In genomic region chr3:152474585-152474984, GRCh38 we compare ENCODE assay signal across 8 cellular contexts.
DNase-seq lines count a peak whose midpoint lies in the region; ATAC-seq, FAIRE-seq and TF ChIP-seq lines count a peak whose summit lies in the region.

No MANE protein-coding gene starts in this region.

- no peak overlapping the region for H2BK5ac ChIP-seq in mesenchymal stem cell (ENCODE audit: low read depth, low read length, poor library complexity, severe bottlenecking)

- no peak overlapping the region for H2BK120ac ChIP-seq in mesenchymal stem cell (ENCODE audit: low read depth, low read length)

- peak; percentile 75 to 85; a peak in 5 of 6 replicates for ATAC-seq in A549
- ATAC-seq in HG02884 (IDR thresholded peaks at IDR 0.05; ENCODE audit: unreplicated experiment) = peak; percentile 62

- H3K27me3 ChIP-seq in bronchial epithelial cell (ENCODE audit: control insufficient read depth, insufficient read depth, low read length) = no peaks in the 10 kb centered on the region
- H3K27me3 ChIP-seq in mesenchymal stem cell (ENCODE audit: control insufficient read depth in 1 of 2, insufficient read depth in 1 of 2, low read length in 2 of 2) = no peaks in the 10 kb centered on the region

- H4K91ac ChIP-seq in mesenchymal stem cell (ENCODE audit: low read length) = no peak overlapping the region

- H3K4me3 ChIP-seq in A549 (no peak overlapping the region), GM12875 (ENCODE audit: low read depth, low read length) (no peak overlapping the region), bronchial epithelial cell (ENCODE audit: low read depth, low read length) (no peak overlapping the region), mesenchymal stem cell (ENCODE audit: insufficient read depth in 1 of 2, low read depth in 1 of 2, low read length in 2 of 2) (no peak overlapping the region)

- CTCF ChIA-PET in A549 (lab: Yijun Ruan, JAX) = interaction anchor here (1.0 to 1.7 kb wide), 3 partner anchors 100 to 529 kb away, joined by 3 to 13 read pairs (median 6); no protein-coding TSS in a partner anchor

- no peak overlapping the region for H2BK15ac ChIP-seq in mesenchymal stem cell (ENCODE audit: low read depth, poor library complexity, severe bottlenecking)

- H2BK12ac ChIP-seq in mesenchymal stem cell (ENCODE audit: low read length in 2 of 2) = no peak overlapping the region

- H3K9ac ChIP-seq in mesenchymal stem cell (ENCODE audit: low read length) = no peak overlapping the region

- FAIRE-seq in A549 (lab: Jason Lieb, UNC) (no peak), bronchial epithelial cell (lab: Jason Lieb, UNC) (no peak)

- H3K9me3 ChIP-seq in A549 (peaks cover 12% of the 10 kb centered on the region; the same call in 2 of the 3 replicates), mesenchymal stem cell (ENCODE audit: control insufficient read depth, low read length) (no peaks in the 10 kb centered on the region)

- H2AK5ac ChIP-seq in mesenchymal stem cell (ENCODE audit: low read length, severe bottlenecking) = no peak overlapping the region

- no peak for TF ChIP-seq POLR2A in A549 (IDR thresholded peaks at IDR 0.05; ENCODE audit: low read length)

- 82% methylated on average over 2 of the region's 2 CpGs for WGBS in A549 (ENCODE audit: missing lambda C conversion rate)
- 94% methylated on average over 1 of the region's 2 CpGs for WGBS in mesenchymal stem cell

- H3K79me1 ChIP-seq in mesenchymal stem cell (replicated peaks; ENCODE audit: low read length, poor library complexity, severe bottlenecking) = no peaks in the 10 kb centered on the region

- no peak overlapping the region for H3K4ac ChIP-seq in mesenchymal stem cell (ENCODE audit: low read depth in 1 of 2, low read length in 2 of 2)

- peak; percentile 70 for TF ChIP-seq RAD21 in A549 (conservative IDR thresholded peaks at IDR 0.05 in 1 of 2, IDR thresholded peaks at IDR 0.05 in 1 of 2)

- H3K36me3 ChIP-seq in bronchial epithelial cell (ENCODE audit: control insufficient read depth, insufficient read depth, low read length) (no peaks in the 10 kb centered on the region), mesenchymal stem cell (ENCODE audit: control insufficient read depth in 1 of 2, insufficient read depth in 2 of 2, low read depth in 1 of 2, low read length in 2 of 2) (peaks cover 0 to 2% of the 10 kb centered on the region in 2 experiments)

- H3K14ac ChIP-seq in mesenchymal stem cell (ENCODE audit: low read length in 2 of 2) = no peak overlapping the region

- POLR2A ChIA-PET in A549 (lab: Yijun Ruan, JAX) = no interaction called here

- peak; percentile 68 for TF ChIP-seq CTCF in A549 (IDR thresholded peaks at IDR 0.05)
- peak; percentile 53; the same call in 1 of the 2 replicates for TF ChIP-seq CTCF in GM12875 (IDR thresholded peaks at IDR 0.05; ENCODE audit: borderline replicate concordance, insufficient read depth, low read depth, low read length)
- peak; percentile 39 for TF ChIP-seq CTCF in bronchial epithelial cell (IDR thresholded peaks at IDR 0.05; ENCODE audit: insufficient read depth, low read length, severe bottlenecking)

- H2AFZ ChIP-seq in mesenchymal stem cell (ENCODE audit: low read depth, low read length) = no peak overlapping the region

- H3K4me1 ChIP-seq in A549 = no peaks in the 10 kb centered on the region
- no peaks in the 10 kb centered on the region for H3K4me1 ChIP-seq in mesenchymal stem cell (ENCODE audit: control insufficient read depth, insufficient read depth, low read depth, low read length)

- no peak for TF ChIP-seq EP300 in A549 (IDR thresholded peaks at IDR 0.05)

- H4K8ac ChIP-seq in mesenchymal stem cell (ENCODE audit: low read length) = no peak overlapping the region

- H3K18ac ChIP-seq in mesenchymal stem cell (ENCODE audit: low read depth in 1 of 2, low read length in 2 of 2) = no peak overlapping the region

- no peak overlapping the region for H3K23ac ChIP-seq in mesenchymal stem cell (ENCODE audit: low read length in 2 of 2)

- no peak overlapping the region for H3K4me2 ChIP-seq in A549
- no peak overlapping the region for H3K4me2 ChIP-seq in mesenchymal stem cell (ENCODE audit: low read length, poor library complexity, severe bottlenecking)

- no peak overlapping the region for H3K27ac ChIP-seq in A549
- H3K27ac ChIP-seq in mesenchymal stem cell (ENCODE audit: low read length, poor library complexity, severe bottlenecking) = no peak overlapping the region

- DNase-seq in A549 (ENCODE audit: low read depth in 1 of 2, low spot score in 1 of 2) (peak; percentile 16 to 71), NCI-H748 treated with DMSO at 0.1 percent for 48 hours (lab: John Stamatoyannopoulos, UW) (peak; percentile 15), bronchial epithelial cell (ENCODE audit: low read depth) (peak; percentile 67), mesenchymal stem cell (peak; percentile 83), NCI-H128 (lab: John Stamatoyannopoulos, UW; ENCODE audit: unreplicated experiment) (no peak)
- DNase-seq in activated CD4-positive, CD25-positive, alpha-beta regulatory T cell (lab: John Stamatoyannopoulos, UW) = no peak

TF ChIP-seq in A549, 52 proteins besides CTCF, POLR2A, EP300 and RAD21:
- no peak for TF ChIP-seq PBX3 (IDR thresholded peaks at IDR 0.05)
- TF ChIP-seq NFE2L2 (conservative IDR thresholded peaks at IDR 0.05; ENCODE audit: low read length) = no peak
- peak in 1 of 2 experiments; percentile 55; a peak in 1 of 4 replicates for TF ChIP-seq CEBPB (IDR thresholded peaks at IDR 0.05)
- TF ChIP-seq MAFK (IDR thresholded peaks at IDR 0.05; ENCODE audit: partially characterized antibody) = no peak
- no peak for TF ChIP-seq ELK1 (IDR thresholded peaks at IDR 0.05; ENCODE audit: low read depth, low read length)
- TF ChIP-seq CHD2 (IDR thresholded peaks at IDR 0.05; ENCODE audit: low read length, partially characterized antibody) = no peak
- TF ChIP-seq JUN (IDR thresholded peaks at IDR 0.05) = no peak
- no peak for TF ChIP-seq FOXS1 (CRISPR knock-in tag; IDR thresholded peaks at IDR 0.05)
- no peak for TF ChIP-seq KDM1A (IDR thresholded peaks at IDR 0.05; ENCODE audit: low read depth)
- TF ChIP-seq RARB (CRISPR knock-in tag; IDR thresholded peaks at IDR 0.05) = no peak
- TF ChIP-seq PHF8 (IDR thresholded peaks at IDR 0.05; ENCODE audit: borderline replicate concordance, low read depth) = no peak
- peak; percentile 67 for TF ChIP-seq SMC3 (IDR thresholded peaks at IDR 0.05)
- no peak for TF ChIP-seq HES2 (IDR thresholded peaks at IDR 0.05)

Comparison
In these comparisons a context has a peak if more than half of its experiments do, and no peak if none do; other contexts are left out.
1. DNase-seq: peak in A549 (2 of 2), NCI-H748 treated with DMSO at 0.1 percent for 48 hours (single experiment), bronchial epithelial cell (single experiment) and mesenchymal stem cell (single experiment); none in activated CD4-positive, CD25-positive, alpha-beta regulatory T cell (0 of 4) and NCI-H128 (single experiment).
2. Peak in every context shown above with its lines, with median percentiles within 50 percentile points of each other: CTCF ChIP-seq.